In genomic region chr4:80125252-80126177, GRCh38 we compare ENCODE assay signal across 8 cellular contexts. TPM values are rescaled to one million over a fixed set of nuclear protein-coding genes. Genes with fewer than 3 reads are reported as not detected.
DNase-seq lines count a peak whose midpoint lies in the region; ATAC-seq and TF ChIP-seq lines count a peak whose summit lies in the region.

No MANE protein-coding gene starts in this region.

- peak overlapping the region; percentile 90 for H3K27ac Mint-ChIP-seq in central memory CD8-positive, alpha-beta T cell (ENCODE audit: low read depth)
- H3K27ac Mint-ChIP-seq in natural killer cell treated with Interleukin-12 subunit alpha and Interleukin-12 subunit beta and Interleukin-15 and Interleukin-18, amount 100 ng/mL, for 72 hours, result peak overlapping the region; percentile 80 to 88

- ATAC-seq in GM18505 (IDR thresholded peaks at IDR 0.05; ENCODE audit: unreplicated experiment) (peak; percentile 72), HG03159 (IDR thresholded peaks at IDR 0.05; ENCODE audit: unreplicated experiment) (peak; percentile 68), HG03469 (IDR thresholded peaks at IDR 0.05; ENCODE audit: unreplicated experiment) (no peak)
- ATAC-seq in central memory CD8-positive, alpha-beta T cell (replicated peaks; ENCODE audit: extremely low read depth, poor library complexity, severe bottlenecking), result peak; percentile 89
- ATAC-seq in natural killer cell treated with Interleukin-12 subunit alpha and Interleukin-12 subunit beta and Interleukin-15 and Interleukin-18, amount 100 ng/mL, for 72 hours, result peak; percentile 65 to 66

- peak overlapping the region; percentile 23 for H3K4me3 Mint-ChIP-seq in central memory CD8-positive, alpha-beta T cell
- peak overlapping the region; percentile 71 for H3K4me3 Mint-ChIP-seq in natural killer cell treated with Interleukin-12 subunit alpha and Interleukin-12 subunit beta and Interleukin-15 and Interleukin-18, amount 100 ng/mL, for 72 hours

- no peak for TF ChIP-seq POLR2A in GM18505 (IDR thresholded peaks at IDR 0.05; ENCODE audit: borderline replicate concordance, extremely low read depth, insufficient read depth, insufficient read length)

- TF ChIP-seq CTCF in AG09319 (IDR thresholded peaks at IDR 0.05; ENCODE audit: low read depth, low read length), result peak; percentile 64

- no peaks in the 10 kb centered on the region for H3K27me3 Mint-ChIP-seq in central memory CD8-positive, alpha-beta T cell
- no peaks in the 10 kb centered on the region for H3K27me3 Mint-ChIP-seq in natural killer cell treated with Interleukin-12 subunit alpha and Interleukin-12 subunit beta and Interleukin-15 and Interleukin-18, amount 100 ng/mL, for 72 hours

- H3K4me1 Mint-ChIP-seq in central memory CD8-positive, alpha-beta T cell, result peaks cover 53% of the 10 kb centered on the region
- H3K4me1 Mint-ChIP-seq in natural killer cell treated with Interleukin-12 subunit alpha and Interleukin-12 subunit beta and Interleukin-15 and Interleukin-18, amount 100 ng/mL, for 72 hours (ENCODE audit: low read depth in 2 of 2), result peaks cover 39 to 52% of the 10 kb centered on the region in 2 donors

- peaks cover 1% of the 10 kb centered on the region for H3K36me3 Mint-ChIP-seq in central memory CD8-positive, alpha-beta T cell (ENCODE audit: insufficient read depth)
- peaks cover 6% of the 10 kb centered on the region for H3K36me3 Mint-ChIP-seq in natural killer cell treated with Interleukin-12 subunit alpha and Interleukin-12 subunit beta and Interleukin-15 and Interleukin-18, amount 100 ng/mL, for 72 hours

- no peaks in the 10 kb centered on the region for H3K9me3 Mint-ChIP-seq in central memory CD8-positive, alpha-beta T cell
- peaks cover 3% of the 10 kb centered on the region for H3K9me3 Mint-ChIP-seq in natural killer cell treated with Interleukin-12 subunit alpha and Interleukin-12 subunit beta and Interleukin-15 and Interleukin-18, amount 100 ng/mL, for 72 hours

- no peak for DNase-seq in AG09319 (ENCODE audit: extremely low read depth, low read depth)
- DNase-seq in T follicular helper cell (ENCODE audit: low read depth), result peak; percentile 17
- DNase-seq in central memory CD8-positive, alpha-beta T cell (ENCODE audit: low spot score in 2 of 2), result peak; percentile 17 to 21
- DNase-seq in natural killer cell treated with Interleukin-12 subunit alpha and Interleukin-12 subunit beta and Interleukin-15 and Interleukin-18, amount 100 ng/mL, for 72 hours (ENCODE audit: low spot score), result no peak
- no peak for DNase-seq in NCI-H526 (lab: John Stamatoyannopoulos, UW)

RNA-seq across cellular contexts. Expression of gene ANTXR2, which starts 52.5 kb away (rescaled TPM):
- total RNA-seq in natural killer cell treated with Interleukin-12 subunit alpha and Interleukin-12 subunit beta and Interleukin-15 and Interleukin-18, amount 100 ng/mL, for 72 hours, result 10 to 100 TPM; 38.6 to 60.1 TPM

Comparison
In these comparisons a context has a peak if more than half of its experiments do, and no peak if none do; other contexts are left out.
1. DNase-seq: peak in T follicular helper cell (single experiment) and central memory CD8-positive, alpha-beta T cell (2 of 2); none in AG09319 (single experiment), natural killer cell treated with Interleukin-12 subunit alpha and Interleukin-12 subunit beta and Interleukin-15 and Interleukin-18, amount 100 ng/mL, for 72 hours (single experiment) and NCI-H526 (0 of 2).